ENCODE assay signal across 8 cellular contexts in genomic region chr3:119322523-119323400, GRCh38. TPM values are rescaled to one million over a fixed set of nuclear protein-coding genes. Genes with fewer than 3 reads are reported as not detected.
DNase-seq lines count a peak whose midpoint lies in the region; ATAC-seq lines count a peak whose summit lies in the region.

No MANE protein-coding gene starts in this region.

- peak overlapping the region; percentile 93 for H3K27ac ChIP-seq in HUES64 (ENCODE audit: low read depth, low read length)

- H3K36me3 ChIP-seq in HUES64 (ENCODE audit: insufficient read depth, low read length): no peaks in the 10 kb centered on the region

- no peaks in the 10 kb centered on the region for H3K9me3 ChIP-seq in HUES64 (ENCODE audit: insufficient read depth, low read depth, low read length)

- DNase-seq in DMS114 treated with DMSO at 0.1 percent for 48 hours (lab: John Stamatoyannopoulos, UW; ENCODE audit: unreplicated experiment) (peak; percentile 55), OCI-M2 (lab: John Stamatoyannopoulos, UW; ENCODE audit: unreplicated experiment) (peak; percentile 53), myocyte (ENCODE audit: low read depth) (peak; percentile 90)
- peak; percentile 93 for DNase-seq in activated T-cell treated with anti-CD3 and anti-CD28 coated beads, Interleukin-2, amount 50 U/mL, for 1 hour
- peak; percentile 92 to 95 for DNase-seq in stimulated activated CD8-positive, alpha-beta memory T cell treated with anti-CD3 and anti-CD28 coated beads, Interleukin-7, amount 100 ng/mL, for 48 hours (ENCODE audit: extremely low read depth in 1 of 2, low read depth in 1 of 2)

- H3K9ac ChIP-seq in HUES64 (ENCODE audit: low read depth, low read length): peak overlapping the region; percentile 87

- H3K4me1 ChIP-seq in HUES64 (ENCODE audit: insufficient read depth, low read length): peaks cover 26% of the 10 kb centered on the region

- H3K27me3 ChIP-seq in HUES64 (ENCODE audit: insufficient read depth, low read length): peaks cover 14% of the 10 kb centered on the region; the same call in 1 of the 2 replicates

- ATAC-seq in GM21515 (IDR thresholded peaks at IDR 0.05; ENCODE audit: unreplicated experiment): peak; percentile 86
- peak; percentile 91 for ATAC-seq in esophagus mucosa

- H3K4me3 ChIP-seq in HUES64 (ENCODE audit: low read length): peak overlapping the region; percentile 83

- under 1% methylated on average over 84 of the region's 84 CpGs for WGBS in HUES64

RNA-seq across cellular contexts. Expression of gene ARHGAP31, which starts 28.6 kb away (rescaled TPM):
- 1.8 TPM for polyA plus RNA-seq in HUES64 (2013, experiment 1 of 2)
- polyA plus RNA-seq in HUES64 (2013, experiment 2 of 2): 1.9 TPM
- total RNA-seq in esophagus mucosa: 4.3 TPM
- 4.2 and 4.5 TPM in 2 replicates for total RNA-seq in myocyte
- 23.1 TPM for polyA plus RNA-seq in myocyte (2012)

Comparison
In these comparisons a context has a peak if more than half of its experiments do, and no peak if none do; other contexts are left out.
1. Peak in every context shown above with its lines: DNase-seq, ATAC-seq, H3K4me3 ChIP-seq and H3K27ac ChIP-seq.